In the genomic region with DNA sequence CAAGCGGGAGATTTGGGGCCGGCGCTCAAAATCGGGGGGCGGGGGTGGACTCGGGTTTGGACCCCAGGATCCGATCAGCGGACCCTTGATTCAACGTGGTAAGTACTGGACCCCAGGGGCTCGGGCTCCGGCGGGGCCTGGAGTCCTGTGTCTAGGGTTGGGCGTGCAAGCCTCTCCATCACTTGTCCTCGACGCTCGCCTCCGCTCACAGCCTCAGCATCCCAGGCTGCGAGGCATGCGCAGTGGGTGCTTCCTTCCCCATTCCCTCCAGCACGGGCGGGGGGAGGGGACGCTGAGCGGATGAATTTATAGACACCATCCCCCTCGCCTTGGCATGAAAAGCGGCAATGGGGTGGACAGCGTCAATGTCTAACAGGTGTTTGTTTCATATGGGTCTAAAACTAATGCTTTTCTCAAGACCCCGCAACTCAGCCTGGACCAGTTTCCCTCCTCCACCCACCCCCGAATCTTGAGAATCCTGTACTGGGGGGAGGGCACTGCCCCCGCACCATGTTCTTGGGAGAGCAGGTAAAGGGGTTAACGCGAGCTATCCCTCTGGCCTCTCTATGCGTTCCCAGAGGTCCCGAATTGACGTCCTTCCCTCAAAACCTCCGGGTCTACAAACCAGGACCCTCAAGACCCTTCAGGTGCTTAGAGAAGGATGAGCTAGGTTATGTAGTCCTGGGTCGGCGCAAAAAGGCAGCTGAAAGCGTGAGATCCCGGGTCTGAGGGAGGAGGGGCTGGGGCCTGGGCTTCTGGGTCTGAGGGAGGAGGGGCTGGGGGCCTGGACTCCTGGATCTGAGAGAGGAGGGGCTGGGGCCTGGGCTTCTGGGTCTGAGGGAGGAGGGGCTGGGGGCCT, we compare ENCODE assay signal across 8 cellular contexts.
DNase-seq lines count a peak whose midpoint lies in the region; ATAC-seq, FAIRE-seq and TF ChIP-seq lines count a peak whose summit lies in the region.

No MANE protein-coding gene starts in this region.

- no peaks in the 10 kb centered on the region for H3K27me3 ChIP-seq in neuron (ENCODE audit: insufficient read depth, low read length)

- H3K9me3 ChIP-seq in neuron (ENCODE audit: low read length): no peaks in the 10 kb centered on the region

- H3K27me3 Mint-ChIP-seq in activated naive CD4-positive, alpha-beta T cell treated with anti-CD3 and anti-CD28 coated beads, Interleukin-2, amount 10 ng/mL, durations not matched to agents 7 days and 5 days: peaks cover 46% of the 10 kb centered on the region

- H3K4me1 ChIP-seq in neuron (ENCODE audit: insufficient read depth, low read length): peaks cover 19% of the 10 kb centered on the region

- H2AFZ ChIP-seq in neuron (ENCODE audit: low read depth, low read length): peak overlapping the region; percentile 77

- peaks cover 19% of the 10 kb centered on the region for H3K36me3 ChIP-seq in neuron (ENCODE audit: insufficient read depth, low read length)

- FAIRE-seq in D721Med (lab: Jason Lieb, UNC): no peak

- ATAC-seq in HG03045 (IDR thresholded peaks at IDR 0.05; ENCODE audit: unreplicated experiment) (no peak), HG03159 (IDR thresholded peaks at IDR 0.05; ENCODE audit: unreplicated experiment) (no peak)

- no peak overlapping the region for H3K27ac Mint-ChIP-seq in activated naive CD4-positive, alpha-beta T cell treated with anti-CD3 and anti-CD28 coated beads, Interleukin-2, amount 10 ng/mL, durations not matched to agents 7 days and 5 days

- H3K4me3 Mint-ChIP-seq in activated naive CD4-positive, alpha-beta T cell treated with anti-CD3 and anti-CD28 coated beads, Interleukin-2, amount 10 ng/mL, durations not matched to agents 7 days and 5 days: peak overlapping the region; percentile 75

- no peaks in the 10 kb centered on the region for H3K9me3 Mint-ChIP-seq in activated naive CD4-positive, alpha-beta T cell treated with anti-CD3 and anti-CD28 coated beads, Interleukin-2, amount 10 ng/mL, durations not matched to agents 7 days and 5 days

- CTCF ChIA-PET in activated naive CD4-positive, alpha-beta T cell treated with anti-CD3 and anti-CD28 coated beads, Interleukin-2, amount 10 ng/mL, durations not matched to agents 7 days and 5 days (lab: Charles Lee): interaction anchor here (0.8 to 0.9 kb wide), 2 partner anchors 11 to 59 kb away, joined by 3 read pairs; no protein-coding TSS in a partner anchor

- no peak for TF ChIP-seq CTCF in D721Med (IDR thresholded peaks at IDR 0.05; ENCODE audit: insufficient read depth, missing control alignments)

- peak overlapping the region; percentile 75 for H3K4me3 ChIP-seq in neuron (ENCODE audit: low read length)

- DNase-seq in D721Med (ENCODE audit: insufficient read length, low spot score) (peak; percentile 84), NCI-H1694 (lab: John Stamatoyannopoulos, UW) (peak; percentile 73), foreskin melanocyte (peak; percentile 47), glomerular visceral epithelial cell (ENCODE audit: extremely low spot score) (no peak)
- DNase-seq in activated naive CD4-positive, alpha-beta T cell treated with anti-CD3 and anti-CD28 coated beads, Interleukin-2, amount 10 ng/mL, durations not matched to agents 7 days and 5 days: peak; percentile 50

- H3K4me1 Mint-ChIP-seq in activated naive CD4-positive, alpha-beta T cell treated with anti-CD3 and anti-CD28 coated beads, Interleukin-2, amount 10 ng/mL, durations not matched to agents 7 days and 5 days: peaks cover 35% of the 10 kb centered on the region

- peaks cover 19% of the 10 kb centered on the region for H3K36me3 Mint-ChIP-seq in activated naive CD4-positive, alpha-beta T cell treated with anti-CD3 and anti-CD28 coated beads, Interleukin-2, amount 10 ng/mL, durations not matched to agents 7 days and 5 days
